Comparison of ENCODE assay signal across 24 cellular contexts in the genomic region with DNA sequence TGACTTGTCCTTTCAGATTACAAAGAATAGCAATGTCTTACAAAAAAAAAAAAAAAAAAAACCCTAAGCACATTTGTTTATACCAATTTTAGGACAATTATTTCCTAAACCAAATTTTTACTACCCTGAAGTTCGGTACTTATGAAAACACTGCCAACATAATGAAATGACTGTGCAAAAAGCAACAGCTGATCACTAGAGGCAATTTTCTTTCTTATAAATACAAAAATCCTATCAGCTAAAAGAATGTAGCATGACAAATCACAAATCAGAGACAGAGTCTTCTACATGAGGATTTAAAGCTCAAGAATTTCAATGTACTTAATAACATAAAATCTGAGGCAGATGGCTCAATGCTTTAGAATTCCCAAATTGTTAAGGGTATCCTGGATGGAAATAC.
"Had no signal": no experiment of that assay in that cellular context is flagged by ENCODE, and none has a peak within 500 bp of the region (broad histone marks: within the 10 kb centered on the region; RNA-seq: fewer than 3 reads in every experiment).

No MANE protein-coding gene starts in this region.

- H3K9ac ChIP-seq: parathyroid adenoma had no signal

- H3K9me3 ChIP-seq: prostate gland, right lobe of liver, tibial artery, upper lobe of right lung, vagina had no signal

- H3K27ac ChIP-seq: foreskin keratinocyte, parathyroid adenoma, prostate gland, right lobe of liver, tibial artery, upper lobe of right lung, vagina had no signal

- DNase-seq: cortex of kidney; effector memory CD4-positive, alpha-beta T cell; foreskin keratinocyte; head of caudate nucleus; left colon; left ventricle myocardium superior; mesenchymal stem cell; naive B cell; nephron progenitor cell; retina; right lobe of liver; spleen; stimulated activated CD4-positive, alpha-beta T cell treated with anti-CD3 and anti-CD28 coated beads, Interleukin-15, amount 100 ng/mL, for 24 hours; stimulated activated CD4-positive, alpha-beta T cell treated with anti-CD3 and anti-CD28 coated beads, Interleukin-1b, Interleukin-23, amount 100 ng/mL, for 48 hours; stimulated activated CD4-positive, alpha-beta T cell treated with anti-CD3 and anti-CD28 coated beads, Interleukin-4, amount 100 ng/mL, for 24 hours; tibial artery; upper lobe of right lung had no signal

- H3K4me3 ChIP-seq: hepatocyte, lung, prostate gland, right lobe of liver, spleen, tibial artery, upper lobe of right lung, vagina had no signal

- H2AFZ ChIP-seq: hepatocyte, parathyroid adenoma had no signal

- ATAC-seq: esophagus mucosa; foreskin keratinocyte; left colon; left ventricle myocardium superior; right lobe of liver; stimulated activated memory B cell treated with anti-CD40 and anti-IgM and Interleukin-4, amounts not matched to agents 10 μg/mL and 1 μg/mL and 100 μg/mL, for 72 hours; upper lobe of right lung had no signal

- H3K27me3 ChIP-seq: foreskin keratinocyte, hepatocyte, right lobe of liver, spleen, tibial artery, upper lobe of right lung, vagina had no signal

- H3K4me1 ChIP-seq: parathyroid adenoma, prostate gland, right lobe of liver, upper lobe of right lung, vagina had no signal

- H3K4me2 ChIP-seq: hepatocyte had no signal

- H3K36me3 ChIP-seq: prostate gland, right lobe of liver, spleen, tibial artery, upper lobe of right lung, vagina had no signal
